Comparison of ENCODE assay signal across 28 cellular contexts in the genomic region with DNA sequence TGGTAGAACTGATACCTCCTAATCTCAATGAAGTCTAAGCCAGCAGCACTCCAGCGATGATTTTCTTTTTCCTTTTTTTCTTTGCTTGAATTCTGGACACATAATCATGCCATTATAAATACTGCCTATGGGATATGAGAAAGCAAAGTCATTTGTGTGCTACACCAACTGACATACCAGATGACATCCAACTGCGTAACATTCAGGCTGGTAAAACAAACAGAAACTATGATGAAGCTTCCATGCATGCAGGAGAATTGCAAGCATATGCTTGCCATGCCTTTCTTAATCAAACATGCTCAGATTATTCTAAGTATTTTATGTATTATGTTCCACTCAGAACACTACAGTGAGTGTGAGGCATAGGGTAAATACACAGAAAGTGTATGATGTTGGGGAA.
DNase-seq lines count a peak whose midpoint lies in the region; ATAC-seq and TF ChIP-seq lines count a peak whose summit lies in the region.
"Had no signal": no experiment of that assay in that cellular context is flagged by ENCODE, and none has a peak within 500 bp of the region (broad histone marks: within the 10 kb centered on the region; RNA-seq: fewer than 3 reads in every experiment).

No MANE protein-coding gene starts in this region.

- no peak overlapping the region for H3K9ac ChIP-seq in mesenchymal stem cell (ENCODE audit: low read length)

- H3K23ac ChIP-seq in mesenchymal stem cell (ENCODE audit: low read length in 2 of 2) = no peak overlapping the region

- no peak overlapping the region for H3K27ac ChIP-seq in RWPE2 (ENCODE audit: poor library complexity, severe bottlenecking)
- H3K27ac ChIP-seq in epithelial cell of prostate = peak overlapping the region; percentile 87
- no peak overlapping the region for H3K27ac ChIP-seq in mesenchymal stem cell (ENCODE audit: low read length, poor library complexity, severe bottlenecking)
- no peak overlapping the region for H3K27ac ChIP-seq in coronary artery

- H2BK12ac ChIP-seq in mesenchymal stem cell (ENCODE audit: low read length in 2 of 2) = no peak overlapping the region

- no peak overlapping the region for H4K91ac ChIP-seq in mesenchymal stem cell (ENCODE audit: low read length)

- no peak overlapping the region for H3K18ac ChIP-seq in mesenchymal stem cell (ENCODE audit: low read depth in 1 of 2, low read length in 2 of 2)

- DNase-seq in ELR (ENCODE audit: low read depth) = peak; percentile 63
- no peak for DNase-seq in RWPE2 (ENCODE audit: low spot score)
- DNase-seq in epithelial cell of prostate (ENCODE audit: low read depth, low spot score) = peak; percentile 84
- peak; percentile 7 for DNase-seq in mesenchymal stem cell
- DNase-seq in NCI-H1930 (lab: John Stamatoyannopoulos, UW) = no peak
- DNase-seq in HUDEP-2 (lab: John Stamatoyannopoulos, UW; ENCODE audit: unreplicated experiment in 76 of 76) = no peak
- no peak for DNase-seq in coronary artery (ENCODE audit: low spot score)
- DNase-seq in HPDE6-E6E7 (ENCODE audit: extremely low spot score) = no peak
- DNase-seq: activated CD8-positive, alpha-beta memory T cell treated with anti-CD3 and anti-CD28 coated beads, Interleukin-2, amount 50 U/mL, for 4 hours; CD8-positive, alpha-beta memory T cell; DMS153; hippocampal formation; immature natural killer cell; naive B cell; NCI-H1048; NCI-H2029; NCI-H226; NCI-H82; nucleus accumbens; small intestine; stimulated activated CD4-positive, alpha-beta T cell treated with anti-CD3 and anti-CD28 coated beads, Interleukin-1b, Interleukin-23, amount 100 ng/mL, for 48 hours; T-helper 9 cell had no signal

- no peak overlapping the region for H2BK5ac ChIP-seq in mesenchymal stem cell (ENCODE audit: low read depth, low read length, poor library complexity, severe bottlenecking)

- no peak overlapping the region for H2AFZ ChIP-seq in mesenchymal stem cell (ENCODE audit: low read depth, low read length)

- TF ChIP-seq CTCF in RWPE2 (IDR thresholded peaks at IDR 0.05; ENCODE audit: poor library complexity, severe bottlenecking) (no peak), coronary artery (IDR thresholded peaks at IDR 0.05) (no peak)

- H3K36me3 ChIP-seq in RWPE2 (ENCODE audit: low read depth) (no peaks in the 10 kb centered on the region), mesenchymal stem cell (ENCODE audit: control insufficient read depth in 1 of 2, insufficient read depth in 2 of 2, low read depth in 1 of 2, low read length in 2 of 2) (no peaks in the 10 kb centered on the region)

- no peak overlapping the region for H2BK120ac ChIP-seq in mesenchymal stem cell (ENCODE audit: low read depth, low read length)

- H4K8ac ChIP-seq in mesenchymal stem cell (ENCODE audit: low read length) = no peak overlapping the region

- WGBS in mesenchymal stem cell = 81% methylated on average over 2 of the region's 2 CpGs

- no peaks in the 10 kb centered on the region for H3K79me1 ChIP-seq in mesenchymal stem cell (replicated peaks; ENCODE audit: low read length, poor library complexity, severe bottlenecking)

- H2AK5ac ChIP-seq in mesenchymal stem cell (ENCODE audit: low read length, severe bottlenecking) = no peak overlapping the region

- no peak overlapping the region for H3K4me3 ChIP-seq in RWPE2 (ENCODE audit: severe bottlenecking)
- H3K4me3 ChIP-seq in mesenchymal stem cell (ENCODE audit: insufficient read depth in 1 of 2, low read depth in 1 of 2, low read length in 2 of 2) = no peak overlapping the region
- no peak overlapping the region for H3K4me3 ChIP-seq in coronary artery

- ATAC-seq in RWPE2 (ENCODE audit: low read depth) = peak; percentile 58; the same call in 2 of the 3 replicates
- ATAC-seq: activated naive CD4-positive, alpha-beta T cell treated with anti-CD3 and anti-CD28 coated beads, Interleukin-2, amount 50 U/mL, for 72 hours; activated T-helper 17 cell treated with anti-CD3 and anti-CD28 coated beads, Interleukin-2, amount 50 U/mL, for 72 hours; HepG2; left lobe of liver; Right ventricle myocardium inferior; WTC11 had no signal

- H3K4ac ChIP-seq in mesenchymal stem cell (ENCODE audit: low read depth in 1 of 2, low read length in 2 of 2) = no peak overlapping the region

- H3K4me2 ChIP-seq in mesenchymal stem cell (ENCODE audit: low read length, poor library complexity, severe bottlenecking) = no peak overlapping the region

- H2BK15ac ChIP-seq in mesenchymal stem cell (ENCODE audit: low read depth, poor library complexity, severe bottlenecking) = no peak overlapping the region

- H3K27me3 ChIP-seq in RWPE2 (ENCODE audit: insufficient read depth, poor library complexity, severe bottlenecking) (no peaks in the 10 kb centered on the region), mesenchymal stem cell (ENCODE audit: control insufficient read depth in 1 of 2, insufficient read depth in 1 of 2, low read length in 2 of 2) (no peaks in the 10 kb centered on the region)

- no peaks in the 10 kb centered on the region for H3K9me3 ChIP-seq in RWPE2 (ENCODE audit: severe bottlenecking)
- no peaks in the 10 kb centered on the region for H3K9me3 ChIP-seq in mesenchymal stem cell (ENCODE audit: control insufficient read depth, low read length)

- no peak overlapping the region for H3K14ac ChIP-seq in mesenchymal stem cell (ENCODE audit: low read length in 2 of 2)

- H3K4me1 ChIP-seq in RWPE2 (ENCODE audit: insufficient read depth, poor library complexity, severe bottlenecking) (no peaks in the 10 kb centered on the region), mesenchymal stem cell (ENCODE audit: control insufficient read depth, insufficient read depth, low read depth, low read length) (peaks cover 3% of the 10 kb centered on the region)

Comparison
In these comparisons a context has a peak if more than half of its experiments do, and no peak if none do; other contexts are left out.
1. DNase-seq: peak in ELR (single experiment), epithelial cell of prostate (single experiment) and mesenchymal stem cell (single experiment); none in RWPE2 (single experiment), NCI-H1930 (0 of 2), HUDEP-2 (0 of 76), coronary artery (single experiment) and HPDE6-E6E7 (single experiment).